Comparison of ENCODE assay signal across 9 cellular contexts in genomic region chrX:51837926-51838325, GRCh38. TPM values are rescaled to one million over a fixed set of nuclear protein-coding genes. Genes with fewer than 3 reads are reported as not detected.
DNase-seq lines count a peak whose midpoint lies in the region; ATAC-seq and TF ChIP-seq lines count a peak whose summit lies in the region.
"Had no signal": no experiment of that assay in that cellular context is flagged by ENCODE, and none has a peak within 500 bp of the region (broad histone marks: within the 10 kb centered on the region; RNA-seq: fewer than 3 reads in every experiment).

No MANE protein-coding gene starts in this region.

- TF ChIP-seq POLR2A in heart left ventricle (IDR thresholded peaks at IDR 0.05) (no peak), uterus (IDR thresholded peaks at IDR 0.05) (no peak)

- no peak for TF ChIP-seq CTCF in heart left ventricle (IDR thresholded peaks at IDR 0.05)
- TF ChIP-seq CTCF in uterus (IDR thresholded peaks at IDR 0.05): no peak

- H3K4me1 ChIP-seq in heart left ventricle (peaks cover 0 to 8% (median 0%) of the 10 kb centered on the region in 12 donors), uterus (no peaks in the 10 kb centered on the region)

- H3K27me3 ChIP-seq in heart left ventricle (peaks cover 0 to 3% (median 0%) of the 10 kb centered on the region in 9 donors), uterus (no peaks in the 10 kb centered on the region)

- H3K27ac ChIP-seq in heart left ventricle (no peak overlapping the region), uterus (peak overlapping the region in 1 of 2 donors; percentile 7)

- no peaks in the 10 kb centered on the region for H3K27me3 Mint-ChIP-seq in stimulated activated memory B cell treated with anti-CD40 and anti-IgM and Interleukin-4, amounts not matched to agents 10 μg/mL and 1 μg/mL and 100 μg/mL, for 72 hours

- 24 to 51% (median 48%) methylated on average over 3 of the region's 3 CpGs for WGBS in heart left ventricle, 4 donors

- H3K9me3 Mint-ChIP-seq in stimulated activated memory B cell treated with anti-CD40 and anti-IgM and Interleukin-4, amounts not matched to agents 10 μg/mL and 1 μg/mL and 100 μg/mL, for 72 hours: no peaks in the 10 kb centered on the region

- H3K4me1 Mint-ChIP-seq in stimulated activated memory B cell treated with anti-CD40 and anti-IgM and Interleukin-4, amounts not matched to agents 10 μg/mL and 1 μg/mL and 100 μg/mL, for 72 hours: no peaks in the 10 kb centered on the region

- no peak overlapping the region for H3K4me3 Mint-ChIP-seq in stimulated activated memory B cell treated with anti-CD40 and anti-IgM and Interleukin-4, amounts not matched to agents 10 μg/mL and 1 μg/mL and 100 μg/mL, for 72 hours

- H3K27ac Mint-ChIP-seq in stimulated activated memory B cell treated with anti-CD40 and anti-IgM and Interleukin-4, amounts not matched to agents 10 μg/mL and 1 μg/mL and 100 μg/mL, for 72 hours: no peak overlapping the region

- ATAC-seq in heart left ventricle (no peak), Right ventricle myocardium inferior (no peak), HG03565 (IDR thresholded peaks at IDR 0.05; ENCODE audit: unreplicated experiment) (no peak)
- ATAC-seq in stimulated activated memory B cell treated with anti-CD40 and anti-IgM and Interleukin-4, amounts not matched to agents 10 μg/mL and 1 μg/mL and 100 μg/mL, for 72 hours: no peak

- H3K36me3 ChIP-seq in heart left ventricle: no peaks in the 10 kb centered on the region
- no peaks in the 10 kb centered on the region for H3K36me3 ChIP-seq in uterus

- H3K9me3 ChIP-seq in heart left ventricle (no peaks in the 10 kb centered on the region), uterus (no peaks in the 10 kb centered on the region)

- H3K4me3 ChIP-seq in heart left ventricle (no peak overlapping the region), uterus (no peak overlapping the region)

- DNase-seq in heart left ventricle (peak; percentile 37 to 68 (median 54)), Right ventricle myocardium inferior (ENCODE audit: missing footprints) (no peak), amniotic epithelial cell (ENCODE audit: low read depth) (peak; percentile 65), iris pigment epithelial cell (ENCODE audit: low read depth) (peak; percentile 69), uterus (peak; percentile 41 to 67), OCI-M2 (lab: John Stamatoyannopoulos, UW; ENCODE audit: unreplicated experiment) (no peak)
- DNase-seq: AML-193 had no signal

- H3K36me3 Mint-ChIP-seq in stimulated activated memory B cell treated with anti-CD40 and anti-IgM and Interleukin-4, amounts not matched to agents 10 μg/mL and 1 μg/mL and 100 μg/mL, for 72 hours: peaks cover 12% of the 10 kb centered on the region

- intact Hi-C loops in heart left ventricle (cut with DNase I) (no loop called here), Right ventricle myocardium inferior (cut with DNase I) (no loop called here), uterus (cut with DNase I; ENCODE audit: low total_unique reads) (no loop called here)

RNA-seq across cellular contexts. Expression of gene MAGED1, which starts 55.5 kb away (rescaled TPM):
- total RNA-seq in heart left ventricle (10 to 100 TPM; 60.0 to 97.1 (median 71.9) TPM), Right ventricle myocardium inferior (56.4 TPM), uterus (100 to 1,000 TPM in 1 of 4 donors, 10 to 100 TPM in 3; 27.9 to 164 (median 55.2) TPM)
- polyA plus RNA-seq in heart left ventricle: 10 to 100 TPM; 19.2 to 38.9 TPM

Comparison
In these comparisons a context has a peak if more than half of its experiments do, and no peak if none do; other contexts are left out.
1. DNase-seq: peak in heart left ventricle (5 of 5), amniotic epithelial cell (single experiment), iris pigment epithelial cell (single experiment) and uterus (2 of 2); none in Right ventricle myocardium inferior (single experiment) and OCI-M2 (single experiment).